ENCODE assay signal across 8 cellular contexts in the genomic region with DNA sequence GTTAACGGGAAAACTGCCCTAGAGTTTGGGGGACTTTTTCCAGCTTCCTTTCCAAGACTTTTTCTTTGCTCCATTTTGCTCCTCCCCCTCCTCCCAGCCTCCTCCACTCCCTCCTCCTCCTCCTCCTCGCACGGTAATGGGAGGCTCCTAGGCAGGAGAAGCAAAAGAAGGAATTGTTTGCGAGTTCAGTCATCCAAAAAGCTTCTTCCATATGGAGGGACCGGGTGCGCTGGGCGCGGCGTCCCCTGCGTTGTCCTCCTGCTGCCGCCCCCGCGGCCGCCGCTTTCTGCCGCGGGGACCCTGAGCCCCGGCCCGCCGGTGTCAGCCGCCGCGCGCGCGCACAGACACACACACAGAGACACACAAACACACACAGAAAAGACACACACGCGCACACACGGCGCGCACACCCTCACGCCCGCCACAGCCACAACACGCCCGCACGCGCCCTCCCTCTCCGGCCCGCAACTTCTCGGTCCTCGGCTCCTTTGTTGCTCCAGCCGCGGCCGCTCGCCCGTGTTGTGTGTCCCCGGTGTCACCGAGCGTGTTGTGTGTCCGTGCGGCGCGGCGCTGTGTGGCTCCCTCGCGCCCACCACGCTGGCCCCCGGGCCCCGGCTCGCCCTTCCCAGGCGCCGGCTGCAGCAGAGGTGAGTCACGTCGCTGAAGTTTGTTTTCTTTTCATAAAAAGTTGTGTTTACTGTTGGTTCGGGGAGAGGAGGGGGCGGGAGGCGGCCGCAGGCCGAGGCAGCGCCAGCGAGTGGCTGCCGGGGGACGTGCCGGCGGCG. TPM values are rescaled to one million over a fixed set of nuclear protein-coding genes. Genes with fewer than 3 reads are reported as not detected.
DNase-seq lines count a peak whose midpoint lies in the region; ATAC-seq, FAIRE-seq and TF ChIP-seq lines count a peak whose summit lies in the region.

Gene BOC (plus strand): TSS at position 188 of the 785 bp plus-strand sequence. CDS start 38,246 bp downstream, outside the sequence.

- CTCF ChIA-PET in Calu3 (lab: Charles Lee): no interaction called here

- DNase-seq in Calu3 (peak; percentile 18), HPDE6-E6E7 (ENCODE audit: extremely low spot score) (peak; percentile 21), Right ventricle myocardium inferior (ENCODE audit: missing footprints) (peak; percentile 69), omental fat pad (ENCODE audit: low spot score) (no peak), D721Med (ENCODE audit: insufficient read length, low spot score) (no peak)

- no peak within 1 kb of the TSS for H3K27ac Mint-ChIP-seq in Calu3 (ENCODE audit: unreplicated experiment)
- H3K27ac Mint-ChIP-seq in activated naive CD8-positive, alpha-beta T cell: no peak within 1 kb of the TSS

- intact Hi-C loops in Calu3 (cut with micrococcal nuclease; ENCODE audit: unreplicated experiment) (no loop called here), Right ventricle myocardium inferior (cut with DNase I) (loop anchor here (5.0 kb wide), 3 partner anchors 44 to 76 kb away; no protein-coding TSS in a partner anchor)

- H3K36me3 Mint-ChIP-seq in Calu3 (ENCODE audit: insufficient read depth, unreplicated experiment): peaks cover 6% of the 10 kb centered on the region
- H3K36me3 Mint-ChIP-seq in activated naive CD8-positive, alpha-beta T cell: peaks cover 2% of the 10 kb centered on the region

- BruUV-seq in Calu3 (replicated peaks; lab: Mats Ljungman, UMichigan): no TSS peak

- peak within 1 kb of the TSS; percentile 42 for H3K4me3 Mint-ChIP-seq in Calu3 (ENCODE audit: low read depth, unreplicated experiment)
- H3K4me3 Mint-ChIP-seq in activated naive CD8-positive, alpha-beta T cell: peak within 1 kb of the TSS; percentile 79

- TF ChIP-seq CTCF in Calu3 (IDR thresholded peaks at IDR 0.05; ENCODE audit: unreplicated experiment): no peak
- TF ChIP-seq CTCF in omental fat pad (IDR thresholded peaks at IDR 0.05): no peak
- no peak for TF ChIP-seq CTCF in D721Med (IDR thresholded peaks at IDR 0.05; ENCODE audit: insufficient read depth, missing control alignments)

- peaks cover 9% of the 10 kb centered on the region for H3K4me1 Mint-ChIP-seq in Calu3 (ENCODE audit: low read depth, unreplicated experiment)
- peaks cover 9% of the 10 kb centered on the region for H3K4me1 Mint-ChIP-seq in activated naive CD8-positive, alpha-beta T cell (ENCODE audit: low read depth)

- FAIRE-seq in D721Med (lab: Jason Lieb, UNC): no peak

- peaks cover 100% of the 10 kb centered on the region for H3K27me3 Mint-ChIP-seq in Calu3 (ENCODE audit: unreplicated experiment)
- peaks cover 39% of the 10 kb centered on the region for H3K27me3 Mint-ChIP-seq in activated naive CD8-positive, alpha-beta T cell

- peak; percentile 87 for ATAC-seq in Right ventricle myocardium inferior
- peak; percentile 68 for ATAC-seq in omental fat pad (ENCODE audit: low FRiP score)
- no peak for ATAC-seq in HG02642 (IDR thresholded peaks at IDR 0.05; ENCODE audit: poor library complexity, unreplicated experiment)
- no peak for ATAC-seq in GM21576 (IDR thresholded peaks at IDR 0.05; ENCODE audit: unreplicated experiment)

- H3K9me3 Mint-ChIP-seq in Calu3 (ENCODE audit: low read depth, unreplicated experiment): no peaks in the 10 kb centered on the region
- no peaks in the 10 kb centered on the region for H3K9me3 Mint-ChIP-seq in activated naive CD8-positive, alpha-beta T cell (ENCODE audit: low read depth)

RNA-seq across cellular contexts. Expression of gene BOC, which starts in this region (rescaled TPM):
- total RNA-seq in Calu3 (2022): 0.07 and 0.32 TPM in 2 replicates
- 7.1 TPM for total RNA-seq in Right ventricle myocardium inferior
- 100 to 1,000 TPM in 1 of 4 donors, 10 to 100 TPM in 3; 28.1 to 103 (median 54.0) TPM for total RNA-seq in omental fat pad

Comparison
In these comparisons a context has a peak if more than half of its experiments do, and no peak if none do; other contexts are left out.
1. Peak in DNase-seq in Calu3; RNA of the gene not detected or under 1 TPM.
2. DNase-seq: peak in HPDE6-E6E7 (single experiment) and Right ventricle myocardium inferior (single experiment); none in omental fat pad (single experiment) and D721Med (single experiment).
3. ATAC-seq: peak in Right ventricle myocardium inferior (single experiment) and omental fat pad (single experiment); none in HG02642 (single experiment) and GM21576 (single experiment).